Comparison of ENCODE assay signal across 8 cellular contexts in the genomic region with DNA sequence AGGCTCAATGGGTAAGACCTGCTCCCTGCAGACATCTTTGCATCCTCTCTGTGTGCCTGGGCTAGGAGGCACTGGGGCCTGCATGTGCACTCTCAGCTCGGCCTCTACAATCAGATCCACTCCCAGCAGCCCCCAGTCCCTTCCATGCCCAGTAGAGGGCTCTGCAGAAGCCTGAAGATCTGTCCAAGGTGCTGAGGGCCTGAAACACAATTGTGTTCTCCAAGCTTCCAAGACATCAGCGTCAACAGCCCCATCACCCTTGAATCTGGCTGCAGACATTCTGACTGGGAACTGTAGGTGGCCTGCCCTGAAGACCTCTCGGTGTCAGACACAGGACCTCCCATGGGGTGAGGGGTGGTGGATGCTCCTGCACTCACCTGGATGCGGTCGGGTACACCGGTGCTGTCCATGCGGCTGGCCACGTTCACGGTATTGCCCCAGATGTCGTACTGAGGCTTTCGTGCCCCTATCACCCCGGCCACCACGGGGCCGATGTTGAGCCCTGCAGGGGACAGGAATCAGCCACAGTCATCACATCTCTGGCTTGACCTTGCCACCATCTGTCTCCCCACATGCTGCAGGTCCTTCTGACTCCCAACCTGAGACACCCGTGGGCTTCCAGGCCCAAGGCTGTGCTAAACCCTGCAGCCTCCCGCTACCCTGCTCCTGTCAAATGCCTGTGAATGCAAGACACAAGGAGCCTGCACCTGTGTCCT.
DNase-seq lines count a peak whose midpoint lies in the region; ATAC-seq and TF ChIP-seq lines count a peak whose summit lies in the region.

No MANE protein-coding gene starts in this region.

- in situ Hi-C loops in GM13976 (cut with MboI; ENCODE audit: low sequenced_read_pairs, unreplicated experiment), result no loop called here

- H3K9me3 Mint-ChIP-seq in activated CD4-positive, alpha-beta T cell treated with anti-CD3 and anti-CD28 coated beads, Interleukin-2, amount 10 ng/mL, durations not matched to agents 24 days and 14 days, result no peaks in the 10 kb centered on the region

- H3K9me3 ChIP-seq in BE2C, result no peaks in the 10 kb centered on the region
- H3K9me3 ChIP-seq in parathyroid adenoma (ENCODE audit: control insufficient read depth, low read length), result no peaks in the 10 kb centered on the region

- H3K36me3 ChIP-seq in BE2C (no peaks in the 10 kb centered on the region), parathyroid adenoma (ENCODE audit: control insufficient read depth, insufficient read depth, low read length) (no peaks in the 10 kb centered on the region)

- no peak overlapping the region for H3K27ac ChIP-seq in parathyroid adenoma

- no peaks in the 10 kb centered on the region for H3K79me2 ChIP-seq in parathyroid adenoma

- H2AFZ ChIP-seq in parathyroid adenoma, result no peak overlapping the region

- no peaks in the 10 kb centered on the region for H3K4me1 Mint-ChIP-seq in activated CD4-positive, alpha-beta T cell treated with anti-CD3 and anti-CD28 coated beads, Interleukin-2, amount 10 ng/mL, durations not matched to agents 24 days and 14 days

- no peak overlapping the region for H3K4me2 ChIP-seq in parathyroid adenoma (ENCODE audit: low read length)

- H3K27me3 ChIP-seq in BE2C (no peaks in the 10 kb centered on the region), parathyroid adenoma (ENCODE audit: control insufficient read depth, insufficient read depth, low read length) (no peaks in the 10 kb centered on the region)

- no peak overlapping the region for H3K4me3 Mint-ChIP-seq in activated CD4-positive, alpha-beta T cell treated with anti-CD3 and anti-CD28 coated beads, Interleukin-2, amount 10 ng/mL, durations not matched to agents 24 days and 14 days

- DNase-seq in BE2C, result peak; percentile 44
- peak; percentile 88 for DNase-seq in GM13976 (ENCODE audit: low spot score)
- DNase-seq in activated CD4-positive, alpha-beta T cell treated with anti-CD3 and anti-CD28 coated beads, Interleukin-2, amount 10 ng/mL, durations not matched to agents 24 days and 14 days, result peak; percentile 83
- DNase-seq in fibroblast of the aortic adventitia (ENCODE audit: low read depth), result peak; percentile 74

- H3K4me3 ChIP-seq in BE2C (ENCODE audit: low read depth, low read length), result no peak overlapping the region
- H3K4me3 ChIP-seq in fibroblast of the aortic adventitia (ENCODE audit: low read depth, low read length), result no peak overlapping the region
- no peak overlapping the region for H3K4me3 ChIP-seq in parathyroid adenoma (ENCODE audit: low read depth, low read length)

- intact Hi-C loops in activated CD4-positive, alpha-beta T cell treated with anti-CD3 and anti-CD28 coated beads, Interleukin-2, amount 10 ng/mL, durations not matched to agents 24 days and 14 days (cut with micrococcal nuclease), result no loop called here

- no peaks in the 10 kb centered on the region for H3K27me3 Mint-ChIP-seq in activated CD4-positive, alpha-beta T cell treated with anti-CD3 and anti-CD28 coated beads, Interleukin-2, amount 10 ng/mL, durations not matched to agents 24 days and 14 days

- ATAC-seq in GM19324 (IDR thresholded peaks at IDR 0.05; ENCODE audit: low FRiP score, unreplicated experiment), result no peak
- no peak for ATAC-seq in GM18909 (IDR thresholded peaks at IDR 0.05; ENCODE audit: poor library complexity, unreplicated experiment)

- no peaks in the 10 kb centered on the region for H3K36me3 Mint-ChIP-seq in activated CD4-positive, alpha-beta T cell treated with anti-CD3 and anti-CD28 coated beads, Interleukin-2, amount 10 ng/mL, durations not matched to agents 24 days and 14 days (ENCODE audit: low read depth)

- H3K4me1 ChIP-seq in BE2C (peaks cover 7% of the 10 kb centered on the region; the same call in 1 of the 2 replicates), parathyroid adenoma (no peaks in the 10 kb centered on the region)

- TF ChIP-seq CTCF in BE2C (IDR thresholded peaks at IDR 0.05; ENCODE audit: low read depth, low read length) (peak; percentile 73), GM13976 (IDR thresholded peaks at IDR 0.05; ENCODE audit: borderline replicate concordance, control extremely low read depth, extremely low read depth, insufficient read depth, missing control alignments) (peak; percentile 80), LNCAP (IDR thresholded peaks at IDR 0.05) (peak; percentile 96), fibroblast of the aortic adventitia (IDR thresholded peaks at IDR 0.05; ENCODE audit: insufficient read depth, low read length) (peak; percentile 96), parathyroid adenoma (IDR thresholded peaks at IDR 0.05) (peak; percentile 37)

- H3K27ac Mint-ChIP-seq in activated CD4-positive, alpha-beta T cell treated with anti-CD3 and anti-CD28 coated beads, Interleukin-2, amount 10 ng/mL, durations not matched to agents 24 days and 14 days, result no peak overlapping the region

- H3K9ac ChIP-seq in parathyroid adenoma, result no peak overlapping the region

Comparison
In these comparisons a context has a peak if more than half of its experiments do, and no peak if none do; other contexts are left out.
1. CTCF ChIP-seq: peak in every context shown above with its lines; median percentile 96 in LNCAP; 96 in fibroblast of the aortic adventitia; 80 in GM13976; 73 in BE2C; 37 in parathyroid adenoma.